1 cellular context compared by ENCODE assay signal in genomic region chr3:136698361-136698760, GRCh38.
TF ChIP-seq lines count a peak whose summit lies in the region.

No MANE protein-coding gene starts in this region.

TF ChIP-seq in GM12878, 131 proteins besides CTCF, POLR2A, EP300 and RAD21:
- TF ChIP-seq PRDM15 (CRISPR knock-in tag; IDR thresholded peaks at IDR 0.05) (no peak), ETV6 (conservative IDR thresholded peaks at IDR 0.05 in 1 of 2, IDR thresholded peaks at IDR 0.05 in 1 of 2; ENCODE audit: borderline replicate concordance in 1 of 2, low read depth in 1 of 2) (no peak), CREM (IDR thresholded peaks at IDR 0.05; ENCODE audit: low read depth) (no peak), E2F8 (IDR thresholded peaks at IDR 0.05; ENCODE audit: low read depth, partially characterized antibody) (no peak), RUNX3 (IDR thresholded peaks at IDR 0.05; ENCODE audit: low read length) (no peak), CBX3 (IDR thresholded peaks at IDR 0.05; ENCODE audit: borderline replicate concordance, low read depth) (no peak), YBX1 (IDR thresholded peaks at IDR 0.05) (no peak), MEF2A (IDR thresholded peaks at IDR 0.05; ENCODE audit: insufficient read depth, low read depth, low read length) (no peak)
TF ChIP-seq in GM12878: peak in this region for 0.
